ENCODE assay signal across 2 cellular contexts in genomic region chr15:37764733-37765191, GRCh38.
TF ChIP-seq lines count a peak whose summit lies in the region.

No MANE protein-coding gene starts in this region.

TF ChIP-seq in HCT116, 20 proteins besides CTCF, POLR2A, EP300 and RAD21 (continued from another document):
- TF ChIP-seq REST (IDR thresholded peaks at IDR 0.05; ENCODE audit: low read depth) (no peak), EZH2 (IDR thresholded peaks at IDR 0.05) (no peak)

TF ChIP-seq in liver, 16 proteins besides CTCF, POLR2A, EP300 and RAD21 (continued from another document):
- TF ChIP-seq ZBTB33 (IDR thresholded peaks at IDR 0.05) (peak; percentile 45), SP1 (IDR thresholded peaks at IDR 0.05) (peak; percentile 53), ATF3 (IDR thresholded peaks at IDR 0.05) (no peak), RXRA (IDR thresholded peaks at IDR 0.05) (peak; percentile 28 to 41), FOXA1 (IDR thresholded peaks at IDR 0.05) (no peak), YY1 (IDR thresholded peaks at IDR 0.05) (peak; percentile 99), EGR1 (IDR thresholded peaks at IDR 0.05; ENCODE audit: low read depth in 2 of 2) (no peak), GABPA (IDR thresholded peaks at IDR 0.05 in 1 of 2, conservative IDR thresholded peaks at IDR 0.05 in 1 of 2) (no peak), HNF4G (IDR thresholded peaks at IDR 0.05) (peak; percentile 19)
